Comparison of ENCODE assay signal across 22 cellular contexts in the genomic region with DNA sequence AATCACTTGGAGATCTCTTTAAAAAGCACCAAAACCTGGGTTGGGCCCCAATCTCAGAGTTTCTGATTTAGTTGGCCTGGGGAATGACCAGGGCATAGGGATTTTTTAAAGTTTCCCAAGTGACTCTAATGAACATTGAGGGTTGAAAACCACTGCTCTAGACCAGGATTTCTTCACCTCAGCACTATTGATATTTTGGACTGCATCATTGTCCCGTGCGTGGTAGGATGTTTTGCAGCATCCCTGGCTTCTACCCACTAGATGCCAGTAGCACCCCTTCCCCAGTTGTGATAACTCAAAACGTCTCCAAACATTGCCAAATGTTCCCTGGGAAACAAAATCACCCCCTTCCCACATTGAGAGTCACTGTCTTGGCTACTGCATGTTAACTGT.
DNase-seq lines count a peak whose midpoint lies in the region; ATAC-seq, FAIRE-seq and TF ChIP-seq lines count a peak whose summit lies in the region.
"Had no signal": no experiment of that assay in that cellular context is flagged by ENCODE, and none has a peak within 500 bp of the region (broad histone marks: within the 10 kb centered on the region; RNA-seq: fewer than 3 reads in every experiment).

No MANE protein-coding gene starts in this region.

- WGBS in HepG2 (ENCODE audit: low lambda C conversion rate): 0% methylated on average over 1 of the region's 3 CpGs
- 59 to 79% (median 76%) methylated on average over 3 of the region's 3 CpGs for WGBS in psoas muscle, 3 donors

- BruUV-seq in HepG2 (replicated peaks; lab: Mats Ljungman, UMichigan): no TSS peak

- DNase-seq in left cardiac atrium: no peak
- no peak for DNase-seq in HepG2 (ENCODE audit: low spot score)
- DNase-seq in psoas muscle: no peak
- DNase-seq in T-helper 9 cell: no peak
- DNase-seq: activated CD8-positive, alpha-beta memory T cell treated with anti-CD3 and anti-CD28 coated beads, Interleukin-2, amount 50 U/mL, for 48 hours; activated naive CD8-positive, alpha-beta T cell treated with anti-CD3 and anti-CD28 coated beads, Interleukin-2, amount 50 U/mL, for 24 hours; CD4-positive, alpha-beta T cell; glutamatergic neuron; H7; left colon; MG63; NCI-H774; PC-3; SHP77 treated with DMSO at 0.1 percent for 48 hours; stimulated activated naive CD4-positive, alpha-beta T cell treated with Interleukin-2 at 50 U/mL for 16 hours; T-helper 1 cell; transverse colon had no signal

- TF ChIP-seq CTCF in OCI-LY3 (IDR thresholded peaks at IDR 0.05; ENCODE audit: low read depth, low read length) (0 out of 2 replicates have a peak, but pooled peaks have one; percentile 12), HepG2 (CRISPR knock-in tag; IDR thresholded peaks at IDR 0.05) (no peak), psoas muscle (IDR thresholded peaks at IDR 0.05) (no peak)

- H3K4me2 ChIP-seq in OCI-LY3 (ENCODE audit: low read length) (peak overlapping the region; percentile 71), HepG2 (ENCODE audit: low read depth, low read length) (no peak overlapping the region)

- H3K9me3 ChIP-seq in OCI-LY3 (ENCODE audit: insufficient read depth, low read length): peaks cover 4% of the 10 kb centered on the region; the same call in 1 of the 2 replicates
- no peaks in the 10 kb centered on the region for H3K9me3 ChIP-seq in HepG2 (ENCODE audit: low read length)
- H3K9me3 ChIP-seq in psoas muscle: no peaks in the 10 kb centered on the region
- H3K9me3 ChIP-seq: MG63, transverse colon had no signal

- FAIRE-seq in HepG2 (lab: Jason Lieb, UNC): no peak

- H3K27me3 ChIP-seq in OCI-LY3 (ENCODE audit: low read depth, low read length) (no peaks in the 10 kb centered on the region), HepG2 (ENCODE audit: control insufficient read depth in 1 of 2, insufficient read depth in 2 of 2, low read length in 2 of 2) (no peaks in the 10 kb centered on the region), psoas muscle (ENCODE audit: insufficient read depth in 3 of 3, low read length in 2 of 3) (peaks cover 0 to 8% (median 0%) of the 10 kb centered on the region in 3 donors)
- H3K27me3 ChIP-seq: MG63, transverse colon had no signal

- H4K20me1 ChIP-seq in OCI-LY3 (ENCODE audit: insufficient read depth, low read length) (no peaks in the 10 kb centered on the region), HepG2 (ENCODE audit: insufficient read depth, low read length) (no peaks in the 10 kb centered on the region)

- TF ChIP-seq EP300 in HepG2 (IDR thresholded peaks at IDR 0.05; ENCODE audit: low read depth in 2 of 2, low read length in 2 of 2) (no peak), HepG2 (CRISPR knock-in tag; IDR thresholded peaks at IDR 0.05; ENCODE audit: borderline replicate concordance) (no peak)

- H3K79me2 ChIP-seq in OCI-LY3 (ENCODE audit: low read length): no peaks in the 10 kb centered on the region
- H3K79me2 ChIP-seq in HepG2 (ENCODE audit: insufficient read depth, low read length): no peaks in the 10 kb centered on the region

- H2AFZ ChIP-seq in OCI-LY3 (ENCODE audit: low read depth, low read length): peak overlapping the region; percentile 54; the same call in 1 of the 2 replicates
- H2AFZ ChIP-seq in HepG2 (ENCODE audit: low read length): no peak overlapping the region

- POLR2A ChIA-PET in HepG2 (lab: Yijun Ruan, JAX): no interaction called here

- TF ChIP-seq POLR2A in HepG2 (IDR thresholded peaks at IDR 0.05; ENCODE audit: insufficient read depth in 1 of 2, low read depth in 2 of 2, low read length in 2 of 2): no peak

- in situ Hi-C loops in HepG2 (cut with HindIII; ENCODE audit: extremely low pct_ligation_motif_present, low pct_unique_long_range_greater_than_20kb): no loop called here

- ATAC-seq in GM18511 (IDR thresholded peaks at IDR 0.05; ENCODE audit: unreplicated experiment) (peak; percentile 8), HG02885 (IDR thresholded peaks at IDR 0.05; ENCODE audit: poor library complexity, unreplicated experiment) (peak; percentile 15), left cardiac atrium (no peak), HepG2 (no peak), psoas muscle (no peak)
- ATAC-seq: activated naive CD8-positive, alpha-beta T cell treated with anti-CD3 and anti-CD28 coated beads, Interleukin-2, amount 50 U/mL, for 24 hours; left colon; PC-3 had no signal

- CTCF ChIA-PET in HepG2 (lab: Yijun Ruan, JAX; ENCODE audit: low intra/inter-chr PET ratio, low total read pairs): no interaction called here

- H3K4me3 ChIP-seq in GM08714 (ENCODE audit: low read length) (peak overlapping the region; percentile 15; the same call in 1 of the 2 replicates), OCI-LY3 (ENCODE audit: low read length) (peak overlapping the region; percentile 40), HepG2 (replicated peaks in 1 of 3; ENCODE audit: insufficient read depth in 1 of 3, low read depth in 2 of 3, low read length in 3 of 3) (no peak overlapping the region), psoas muscle (no peak overlapping the region)
- H3K4me3 ChIP-seq: MG63, transverse colon had no signal

- intact Hi-C loops in left cardiac atrium (cut with DNase I): no loop called here
- intact Hi-C loops in HepG2 (cut with micrococcal nuclease; ENCODE audit: unreplicated experiment): no loop called here
- intact Hi-C loops in psoas muscle (cut with DNase I): no loop called here

- H3K27ac ChIP-seq in OCI-LY3 (ENCODE audit: low read length) (peak overlapping the region; percentile 69), HepG2 (ENCODE audit: extremely low read length, insufficient read depth, low read length) (no peak overlapping the region), psoas muscle (no peak overlapping the region)
- H3K27ac ChIP-seq: HL-60, transverse colon had no signal

- peaks cover 53% of the 10 kb centered on the region for H3K4me1 ChIP-seq in OCI-LY3 (ENCODE audit: low read length)
- no peaks in the 10 kb centered on the region; the same call in 1 of the 2 replicates for H3K4me1 ChIP-seq in HepG2 (ENCODE audit: insufficient read depth, low read length)
- H3K4me1 ChIP-seq in psoas muscle: no peaks in the 10 kb centered on the region
- H3K4me1 ChIP-seq: transverse colon had no signal

- peak overlapping the region; percentile 50; the same call in 1 of the 2 replicates for H3K9ac ChIP-seq in OCI-LY3 (ENCODE audit: low read length)
- no peak overlapping the region for H3K9ac ChIP-seq in HepG2 (ENCODE audit: insufficient read depth, low read depth, low read length)

- H3K36me3 ChIP-seq in OCI-LY3 (replicated peaks; ENCODE audit: low read depth, low read length) (peaks cover 3% of the 10 kb centered on the region), HepG2 (replicated peaks in 1 of 2; ENCODE audit: control insufficient read depth in 1 of 2, insufficient read depth in 2 of 2, low read length in 2 of 2) (no peaks in the 10 kb centered on the region), psoas muscle (ENCODE audit: insufficient read depth in 1 of 2, low read depth in 1 of 2) (no peaks in the 10 kb centered on the region)
- H3K36me3 ChIP-seq: MG63, transverse colon had no signal

- no peak for TF ChIP-seq RAD21 in HepG2 (CRISPR knock-in tag; IDR thresholded peaks at IDR 0.05)

TF ChIP-seq in HepG2, 621 proteins besides CTCF, POLR2A, EP300 and RAD21 (continues in another document):
- TF ChIP-seq ATAD3A (CRISPR knock-in tag; IDR thresholded peaks at IDR 0.05): no peak
- no peak for TF ChIP-seq PAX8 (CRISPR knock-in tag; IDR thresholded peaks at IDR 0.05; ENCODE audit: borderline replicate concordance)
- no peak for TF ChIP-seq NCOR1 (IDR thresholded peaks at IDR 0.05; ENCODE audit: borderline replicate concordance, low read length)
- TF ChIP-seq BRCA1 (CRISPR knock-in tag; IDR thresholded peaks at IDR 0.05): no peak
- TF ChIP-seq ZBTB1 (CRISPR knock-in tag; IDR thresholded peaks at IDR 0.05; ENCODE audit: borderline replicate concordance): no peak
- TF ChIP-seq, protein P1, sequence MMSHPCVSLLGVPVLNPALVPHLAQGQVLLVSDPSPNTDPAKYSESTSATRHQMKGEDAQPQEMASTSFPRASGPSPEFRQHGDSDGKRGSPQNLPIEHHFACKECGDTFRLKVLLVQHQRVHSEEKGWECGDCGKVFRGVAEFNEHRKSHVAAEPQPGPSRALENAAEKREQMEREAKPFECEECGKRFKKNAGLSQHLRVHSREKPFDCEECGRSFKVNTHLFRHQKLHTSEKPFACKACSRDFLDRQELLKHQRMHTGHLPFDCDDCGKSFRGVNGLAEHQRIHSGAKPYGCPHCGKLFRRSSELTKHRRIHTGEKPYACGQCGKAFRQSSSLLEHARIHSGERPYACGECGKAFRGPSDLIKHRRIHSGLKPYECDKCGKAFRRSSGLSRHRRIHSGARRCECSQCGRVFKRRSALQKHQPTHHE (CRISPR knock-in tag; IDR thresholded peaks at IDR 0.05; ENCODE audit: borderline replicate concordance): no peak
- no peak for TF ChIP-seq TBL1XR1 (IDR thresholded peaks at IDR 0.05; ENCODE audit: borderline replicate concordance, low read length, partially characterized antibody)
- no peak for TF ChIP-seq YEATS2 (CRISPR knock-in tag; IDR thresholded peaks at IDR 0.05; ENCODE audit: borderline replicate concordance)
- no peak for TF ChIP-seq ZNF589 (CRISPR knock-in tag; conservative IDR thresholded peaks at IDR 0.05)
- no peak for TF ChIP-seq ZNF564 (CRISPR knock-in tag; IDR thresholded peaks at IDR 0.05)
- TF ChIP-seq SIX1 (CRISPR knock-in tag; IDR thresholded peaks at IDR 0.05; ENCODE audit: borderline replicate concordance): no peak
- no peak for TF ChIP-seq ZNF761 (CRISPR knock-in tag; conservative IDR thresholded peaks at IDR 0.05)
- TF ChIP-seq, protein P2, sequence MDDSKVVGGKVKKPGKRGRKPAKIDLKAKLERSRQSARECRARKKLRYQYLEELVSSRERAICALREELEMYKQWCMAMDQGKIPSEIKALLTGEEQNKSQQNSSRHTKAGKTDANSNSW (CRISPR knock-in tag; IDR thresholded peaks at IDR 0.05; ENCODE audit: borderline replicate concordance): no peak
- TF ChIP-seq GABPA (IDR thresholded peaks at IDR 0.05; ENCODE audit: low read depth, low read length): no peak
- TF ChIP-seq GABPA (CRISPR knock-in tag; IDR thresholded peaks at IDR 0.05; ENCODE audit: low read depth): no peak
- TF ChIP-seq POGZ (CRISPR knock-in tag; IDR thresholded peaks at IDR 0.05): no peak
- no peak for TF ChIP-seq ZNF350 (CRISPR knock-in tag; IDR thresholded peaks at IDR 0.05; ENCODE audit: borderline replicate concordance, low read depth)
- TF ChIP-seq, protein P3, sequence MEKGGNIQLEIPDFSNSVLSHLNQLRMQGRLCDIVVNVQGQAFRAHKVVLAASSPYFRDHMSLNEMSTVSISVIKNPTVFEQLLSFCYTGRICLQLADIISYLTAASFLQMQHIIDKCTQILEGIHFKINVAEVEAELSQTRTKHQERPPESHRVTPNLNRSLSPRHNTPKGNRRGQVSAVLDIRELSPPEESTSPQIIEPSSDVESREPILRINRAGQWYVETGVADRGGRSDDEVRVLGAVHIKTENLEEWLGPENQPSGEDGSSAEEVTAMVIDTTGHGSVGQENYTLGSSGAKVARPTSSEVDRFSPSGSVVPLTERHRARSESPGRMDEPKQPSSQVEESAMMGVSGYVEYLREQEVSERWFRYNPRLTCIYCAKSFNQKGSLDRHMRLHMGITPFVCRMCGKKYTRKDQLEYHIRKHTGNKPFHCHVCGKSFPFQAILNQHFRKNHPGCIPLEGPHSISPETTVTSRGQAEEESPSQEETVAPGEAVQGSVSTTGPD (CRISPR knock-in tag; IDR thresholded peaks at IDR 0.05): no peak

Comparison
In these comparisons a context has a peak if more than half of its experiments do, and no peak if none do; other contexts are left out.
1. H3K4me3 ChIP-seq: peak in GM08714 (single experiment) and OCI-LY3 (single experiment); none in HepG2 (0 of 3) and psoas muscle (single experiment).
2. ATAC-seq: peak in GM18511 (single experiment) and HG02885 (single experiment); none in left cardiac atrium (0 of 2), HepG2 (single experiment) and psoas muscle (0 of 4).